ENCODE assay signal across 8 cellular contexts in the genomic region with DNA sequence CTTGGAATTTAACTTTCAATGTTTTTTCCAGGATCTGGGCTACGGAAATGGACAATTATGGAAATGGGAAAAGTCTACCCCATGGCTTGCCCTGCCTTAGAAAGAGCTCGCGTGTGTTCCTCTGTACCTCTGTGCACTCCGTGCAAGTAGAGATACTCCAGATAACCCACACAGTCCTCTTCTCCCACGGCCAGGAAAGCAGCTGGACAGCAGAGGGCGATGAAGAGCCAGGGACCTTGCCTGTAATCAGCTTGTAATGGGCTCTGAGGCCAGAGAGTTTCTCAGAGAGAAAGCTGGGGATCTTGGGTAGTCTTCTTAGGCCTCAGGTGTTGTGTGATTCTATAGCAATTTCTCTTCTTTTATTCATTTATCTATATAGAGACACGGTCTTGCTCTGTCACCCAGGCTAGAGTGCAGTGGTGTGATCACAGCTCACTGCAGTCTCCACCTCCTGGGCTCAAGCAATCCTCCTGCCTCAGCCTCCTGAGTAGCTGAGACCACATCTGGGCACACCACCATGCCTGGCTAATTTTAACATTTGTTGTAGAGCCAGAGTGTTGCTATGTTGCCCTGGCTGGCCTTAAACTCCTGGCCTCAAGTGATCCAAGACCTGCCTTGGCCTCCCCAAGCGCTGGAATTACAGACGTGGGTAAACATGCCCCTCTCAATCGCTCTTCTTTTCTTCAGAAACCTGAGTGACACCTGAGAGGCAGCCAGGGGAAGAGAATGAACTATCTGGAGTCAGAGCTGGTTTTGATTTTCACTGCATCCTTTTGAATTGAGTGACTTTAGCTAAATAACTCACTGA. TPM values are rescaled to one million over a fixed set of nuclear protein-coding genes. Genes with fewer than 3 reads are reported as not detected.
A peak's percentile ranks its signal among the peaks of the same experiment; 100 is the strongest.
DNase-seq lines count a peak whose midpoint lies in the region; ATAC-seq and TF ChIP-seq lines count a peak whose summit lies in the region.

No MANE protein-coding gene starts in this region.

- H3K9me3 ChIP-seq in gastrocnemius medialis = no peaks in the 10 kb centered on the region

- DNase-seq in NCI-H2029 (lab: John Stamatoyannopoulos, UW) (peak; percentile 47), T-helper 2 cell (peak; percentile 44 to 83 (median 68)), anterior cingulate cortex (lab: John Stamatoyannopoulos, UW) (peak in 55 of 58 donors; percentile 14 to 90 (median 71)), hepatic stellate cell (ENCODE audit: low spot score) (peak; percentile 77), gastrocnemius medialis (peak; percentile 56 to 79)

- no peak overlapping the region for H3K4me3 ChIP-seq in GM12875 (ENCODE audit: low read depth, low read length)
- H3K4me3 ChIP-seq in gastrocnemius medialis = no peak overlapping the region

- no peaks in the 10 kb centered on the region for H3K36me3 ChIP-seq in gastrocnemius medialis

- peak; percentile 57 to 71 for ATAC-seq in gastrocnemius medialis
- ATAC-seq in GM18858 (IDR thresholded peaks at IDR 0.05; ENCODE audit: unreplicated experiment) = no peak
- no peak for ATAC-seq in GM18909 (IDR thresholded peaks at IDR 0.05; ENCODE audit: poor library complexity, unreplicated experiment)

- in situ Hi-C loops in gastrocnemius medialis (cut with MboI; ENCODE audit: low sequenced_read_pairs in 4 of 4) = loop anchor here in 3 of 4 donors (5.0 kb wide), 2 partner anchors 63 to 68 kb away; no protein-coding TSS in a partner anchor

- TF ChIP-seq POLR2A in gastrocnemius medialis (IDR thresholded peaks at IDR 0.05) = no peak

- intact Hi-C loops in gastrocnemius medialis (cut with DNase I; ENCODE audit: low total_unique reads) = loop anchor here (1.0 kb wide), 1 partner anchor 65 kb away; no protein-coding TSS in a partner anchor

- H3K27ac ChIP-seq in gastrocnemius medialis = peak overlapping the region in 1 of 4 donors; percentile 48

- H3K27me3 ChIP-seq in gastrocnemius medialis = no peaks in the 10 kb centered on the region

- peak; percentile 92 for TF ChIP-seq CTCF in GM12875 (IDR thresholded peaks at IDR 0.05; ENCODE audit: borderline replicate concordance, insufficient read depth, low read depth, low read length)
- peak; percentile 75 to 93 (median 84) for TF ChIP-seq CTCF in gastrocnemius medialis (IDR thresholded peaks at IDR 0.05 in 4 of 5, conservative IDR thresholded peaks at IDR 0.05 in 1 of 5)

- H3K4me1 ChIP-seq in gastrocnemius medialis = peaks cover 16 to 17% of the 10 kb centered on the region in 2 donors

RNA-seq across cellular contexts. Expression of a gene that starts 2.3 kb away (rescaled TPM):
- 10 to 100 TPM; 16.3 to 19.9 (median 19.5) TPM for total RNA-seq in gastrocnemius medialis

RNA-seq across cellular contexts. Expression of a gene that starts 5.5 kb away (rescaled TPM):
- total RNA-seq in gastrocnemius medialis = under 1 TPM; 0.07 to 0.20 (median 0.18) TPM

RNA-seq across cellular contexts. Expression of a gene that starts 52.3 kb away (rescaled TPM):
- 10 to 100 TPM; 48.3 to 64.6 (median 51.2) TPM for total RNA-seq in gastrocnemius medialis

Comparison
In these comparisons a context has a peak if more than half of its experiments do, and no peak if none do; other contexts are left out.
1. ATAC-seq: peak in gastrocnemius medialis (2 of 2); none in GM18858 (single experiment) and GM18909 (single experiment).
2. Peak in every context shown above with its lines, with median percentiles within 50 percentile points of each other: DNase-seq.